12 cellular contexts compared by ENCODE assay signal in genomic region chr1:180931529-180931928, GRCh38.
DNase-seq lines count a peak whose midpoint lies in the region; ATAC-seq and TF ChIP-seq lines count a peak whose summit lies in the region.
"Had no signal": no experiment of that assay in that cellular context is flagged by ENCODE, and none has a peak within 500 bp of the region (broad histone marks: within the 10 kb centered on the region; RNA-seq: fewer than 3 reads in every experiment).

No MANE protein-coding gene starts in this region.

- no peaks in the 10 kb centered on the region for H3K36me3 ChIP-seq in DND-41 (ENCODE audit: insufficient read depth, low read length)

- ATAC-seq in DND-41 (ENCODE audit: insufficient read depth, low read depth): peak; percentile 47
- ATAC-seq: CD8-positive, alpha-beta T cell had no signal

- no peaks in the 10 kb centered on the region for H3K79me2 ChIP-seq in DND-41 (ENCODE audit: insufficient read depth, low read length)

- no peaks in the 10 kb centered on the region for H3K27me3 ChIP-seq in DND-41 (ENCODE audit: insufficient read depth, low read length, poor library complexity)

- no peak overlapping the region for H3K4me2 ChIP-seq in DND-41 (ENCODE audit: insufficient read depth, low read length)

- no peak for TF ChIP-seq CTCF in DND-41 (IDR thresholded peaks at IDR 0.05; ENCODE audit: borderline replicate concordance, extremely low read depth, low read length, poor library complexity, severe bottlenecking)
- TF ChIP-seq CTCF in choroid plexus epithelial cell (conservative IDR thresholded peaks at IDR 0.05; ENCODE audit: low read depth, low read length): no peak

- peak; percentile 35 for DNase-seq in DND-41
- peak; percentile 37 for DNase-seq in NCI-H69 (lab: John Stamatoyannopoulos, UW)
- peak; percentile 23 for DNase-seq in choroid plexus epithelial cell (ENCODE audit: low read depth)
- DNase-seq in iris pigment epithelial cell (ENCODE audit: low read depth): peak; percentile 19
- DNase-seq in activated naive CD4-positive, alpha-beta T cell (lab: John Stamatoyannopoulos, UW): no peak
- no peak for DNase-seq in DMS114 treated with DMSO at 0.1 percent for 48 hours (lab: John Stamatoyannopoulos, UW; ENCODE audit: unreplicated experiment)
- DNase-seq in NCI-H2029 treated with DMSO at 0.1 percent for 48 hours (lab: John Stamatoyannopoulos, UW): no peak
- DNase-seq: COR-L47, GF-D8, GOT3, H9 had no signal

- no peak overlapping the region for H3K4me3 ChIP-seq in DND-41 (ENCODE audit: low read depth in 1 of 2, low read length in 2 of 2)
- no peak overlapping the region for H3K4me3 ChIP-seq in choroid plexus epithelial cell (ENCODE audit: low read depth, low read length)

- H3K27ac ChIP-seq in DND-41 (ENCODE audit: low read length): no peak overlapping the region

- H2AFZ ChIP-seq in DND-41 (ENCODE audit: low read depth, low read length): no peak overlapping the region

- no peaks in the 10 kb centered on the region for H3K9me3 ChIP-seq in DND-41 (ENCODE audit: insufficient read depth, low read length, severe bottlenecking)

- no peak overlapping the region for H3K9ac ChIP-seq in DND-41 (ENCODE audit: low read depth, low read length)

- no peaks in the 10 kb centered on the region for H4K20me1 ChIP-seq in DND-41 (ENCODE audit: insufficient read depth, low read length)

- peaks cover 10% of the 10 kb centered on the region for H3K4me1 ChIP-seq in DND-41 (ENCODE audit: insufficient read depth, low read length)

Comparison
In these comparisons a context has a peak if more than half of its experiments do, and no peak if none do; other contexts are left out.
1. DNase-seq: peak in DND-41 (single experiment), NCI-H69 (single experiment), choroid plexus epithelial cell (single experiment) and iris pigment epithelial cell (single experiment); none in activated naive CD4-positive, alpha-beta T cell (0 of 4), DMS114 treated with DMSO at 0.1 percent for 48 hours (single experiment) and NCI-H2029 treated with DMSO at 0.1 percent for 48 hours (single experiment).